ENCODE assay signal across 17 cellular contexts in the genomic region with DNA sequence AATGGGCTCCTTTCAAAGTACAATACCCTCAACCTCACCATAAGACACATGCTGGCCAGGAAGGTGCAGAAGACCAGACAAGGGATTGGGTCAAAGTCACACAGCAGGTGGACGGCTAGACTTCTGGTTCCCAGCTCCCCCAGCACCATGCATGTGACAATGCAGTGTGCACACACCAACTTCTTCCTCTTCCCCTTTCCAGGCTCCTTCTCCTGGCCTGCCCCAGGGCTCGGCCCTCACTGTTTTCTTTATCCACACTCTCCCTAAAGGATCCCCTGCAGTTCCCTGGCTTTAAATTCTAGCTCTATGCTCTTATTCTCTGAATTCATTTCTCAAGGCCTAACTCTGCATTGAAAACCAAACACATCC.
"Had no signal": no experiment of that assay in that cellular context is flagged by ENCODE, and none has a peak within 500 bp of the region (broad histone marks: within the 10 kb centered on the region; RNA-seq: fewer than 3 reads in every experiment).

No MANE protein-coding gene starts in this region.

- DNase-seq: activated CD4-positive, alpha-beta T cell treated with anti-CD3 and anti-CD28 coated beads, Interleukin-2, amount 10 ng/mL, durations not matched to agents 7 days and 5 days; activated gamma-delta T cell treated with Interleukin-2 at 50 U/mL for 16 hours; activated T-cell treated with anti-CD3 and anti-CD28 coated beads, Interleukin-2, amount 50 U/mL, for 1 hour; central memory CD4-positive, alpha-beta T cell; left lung; right lobe of liver; stimulated activated CD4-positive, alpha-beta T cell treated with anti-CD3 and anti-CD28 coated beads, Interleukin-1b, Interleukin-23, amount 100 ng/mL, for 48 hours; stimulated activated naive CD8-positive, alpha-beta T cell treated with anti-CD3 and anti-CD28 coated beads, Interleukin-15, amount 100 ng/mL, for 72 hours; uterus had no signal

- H3K9ac ChIP-seq: parathyroid adenoma had no signal

- H3K27ac Mint-ChIP-seq: activated CD4-positive, alpha-beta T cell treated with anti-CD3 and anti-CD28 coated beads, Interleukin-2, amount 10 ng/mL, durations not matched to agents 7 days and 5 days; activated naive CD4-positive, alpha-beta T cell treated with anti-CD3 and anti-CD28 coated beads, Interleukin-2, amount 50 U/mL, for 24 hours; natural killer cell treated with Interleukin-12 subunit alpha and Interleukin-12 subunit beta and Interleukin-15 and Interleukin-18, amount 100 ng/mL, for 72 hours; stimulated activated effector memory CD8-positive, alpha-beta T cell treated with anti-CD3 and anti-CD28 coated beads, Interleukin-12 subunit alpha, Interleukin-12 subunit beta, amount 100 ng/mL, for 72 hours had no signal

- H3K9me3 Mint-ChIP-seq: natural killer cell treated with Interleukin-12 subunit alpha and Interleukin-12 subunit beta and Interleukin-15 and Interleukin-18, amount 100 ng/mL, for 72 hours had no signal

- H3K9me3 ChIP-seq: left lung, right lobe of liver, uterus had no signal

- H3K27me3 ChIP-seq: left lung, right lobe of liver, tibial nerve, uterus had no signal

- H3K4me3 ChIP-seq: left lung, right lobe of liver, skin epidermis, tibial nerve, uterus had no signal

- H3K4me3 Mint-ChIP-seq: activated CD4-positive, alpha-beta T cell treated with anti-CD3 and anti-CD28 coated beads, Interleukin-2, amount 10 ng/mL, durations not matched to agents 7 days and 5 days; activated naive CD4-positive, alpha-beta T cell treated with anti-CD3 and anti-CD28 coated beads, Interleukin-2, amount 50 U/mL, for 24 hours; natural killer cell treated with Interleukin-12 subunit alpha and Interleukin-12 subunit beta and Interleukin-15 and Interleukin-18, amount 100 ng/mL, for 72 hours; stimulated activated effector memory CD8-positive, alpha-beta T cell treated with anti-CD3 and anti-CD28 coated beads, Interleukin-12 subunit alpha, Interleukin-12 subunit beta, amount 100 ng/mL, for 72 hours; stimulated activated naive CD8-positive, alpha-beta T cell treated with anti-CD3 and anti-CD28 coated beads, Interleukin-15, amount 100 ng/mL, for 72 hours had no signal

- H3K27me3 Mint-ChIP-seq: activated CD4-positive, alpha-beta T cell treated with anti-CD3 and anti-CD28 coated beads, Interleukin-2, amount 10 ng/mL, durations not matched to agents 7 days and 5 days had no signal

- H3K4me1 Mint-ChIP-seq: activated CD4-positive, alpha-beta T cell treated with anti-CD3 and anti-CD28 coated beads, Interleukin-2, amount 10 ng/mL, durations not matched to agents 7 days and 5 days; activated naive CD4-positive, alpha-beta T cell treated with anti-CD3 and anti-CD28 coated beads, Interleukin-2, amount 50 U/mL, for 24 hours; stimulated activated effector memory CD8-positive, alpha-beta T cell treated with anti-CD3 and anti-CD28 coated beads, Interleukin-12 subunit alpha, Interleukin-12 subunit beta, amount 100 ng/mL, for 72 hours had no signal

- H3K36me3 Mint-ChIP-seq: activated naive CD4-positive, alpha-beta T cell treated with anti-CD3 and anti-CD28 coated beads, Interleukin-2, amount 50 U/mL, for 24 hours; natural killer cell treated with Interleukin-12 subunit alpha and Interleukin-12 subunit beta and Interleukin-15 and Interleukin-18, amount 100 ng/mL, for 72 hours; stimulated activated effector memory CD8-positive, alpha-beta T cell treated with anti-CD3 and anti-CD28 coated beads, Interleukin-12 subunit alpha, Interleukin-12 subunit beta, amount 100 ng/mL, for 72 hours had no signal

- H3K4me1 ChIP-seq: left lung, parathyroid adenoma, right lobe of liver, tibial nerve, uterus had no signal

- H3K79me2 ChIP-seq: parathyroid adenoma had no signal

- H3K27ac ChIP-seq: left lung, parathyroid adenoma, right lobe of liver, skin epidermis, tibial nerve, uterus, VCaP had no signal

- H3K36me3 ChIP-seq: right lobe of liver, tibial nerve, uterus had no signal

- ATAC-seq: activated CD4-positive, CD25-positive, alpha-beta regulatory T cell treated with anti-CD3 and anti-CD28 coated beads, Interleukin-2, amount 50 U/mL, for 24 hours; left lung; natural killer cell treated with Interleukin-12 subunit alpha and Interleukin-12 subunit beta and Interleukin-15 and Interleukin-18, amount 100 ng/mL, for 72 hours; right lobe of liver; stimulated activated effector memory CD8-positive, alpha-beta T cell treated with anti-CD3 and anti-CD28 coated beads, Interleukin-12 subunit alpha, Interleukin-12 subunit beta, amount 100 ng/mL, for 72 hours; stimulated activated naive CD8-positive, alpha-beta T cell treated with anti-CD3 and anti-CD28 coated beads, Interleukin-15, amount 100 ng/mL, for 72 hours had no signal
